ENCODE assay signal across 8 cellular contexts in the genomic region with DNA sequence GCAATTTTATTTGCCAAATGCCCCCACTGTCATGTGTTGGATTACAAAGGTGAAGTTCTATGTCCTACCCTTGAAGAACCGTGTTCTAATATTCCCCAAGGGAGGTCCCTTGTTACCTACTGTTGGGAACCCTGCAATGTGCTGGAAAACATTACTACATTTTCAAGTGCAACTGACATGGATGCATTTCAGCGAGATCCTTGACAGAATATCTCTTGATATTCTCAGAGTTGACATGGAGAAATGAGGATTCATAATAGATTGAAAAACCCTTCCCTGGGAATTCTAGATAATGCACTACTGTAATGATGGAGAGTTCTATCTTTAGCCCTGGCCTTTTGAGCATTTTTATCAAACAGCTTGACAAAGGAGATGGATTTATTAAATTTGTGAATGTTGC.
"Had no signal": no experiment of that assay in that cellular context is flagged by ENCODE, and none has a peak within 500 bp of the region (broad histone marks: within the 10 kb centered on the region; RNA-seq: fewer than 3 reads in every experiment).

No MANE protein-coding gene starts in this region.

- FAIRE-seq: H1, H54, HepG2 had no signal

- H3K27ac ChIP-seq: HL-60 had no signal

- H3K4me3 ChIP-seq: GM23338 had no signal

- ATAC-seq: GM23338, HepG2 had no signal

- DNase-seq: H9, HCEC 1CT, HFFc6 had no signal
